29 cellular contexts compared by ENCODE assay signal in genomic region chr11:118017631-118018315, GRCh38. TPM values are rescaled to one million over a fixed set of nuclear protein-coding genes. Genes with fewer than 3 reads are reported as not detected.
DNase-seq lines count a peak whose midpoint lies in the region; ATAC-seq, FAIRE-seq and TF ChIP-seq lines count a peak whose summit lies in the region.
"Had no signal": no experiment of that assay in that cellular context is flagged by ENCODE, and none has a peak within 500 bp of the region (broad histone marks: within the 10 kb centered on the region; RNA-seq: fewer than 3 reads in every experiment).

No MANE protein-coding gene starts in this region.

- peak overlapping the region; percentile 34 for H3K27ac Mint-ChIP-seq in activated CD4-positive, alpha-beta T cell treated with anti-CD3 and anti-CD28 coated beads, Interleukin-2, amount 10 ng/mL, durations not matched to agents 7 days and 5 days
- H3K27ac Mint-ChIP-seq in CD14-positive monocyte: peak overlapping the region in 4 of 7 donors; percentile 39 to 74 (median 60)
- no peak overlapping the region for H3K27ac Mint-ChIP-seq in osteocyte (ENCODE audit: unreplicated experiment)
- H3K27ac Mint-ChIP-seq: CD4-positive, alpha-beta T cell had no signal

- BruUV-seq in K562 (replicated peaks; lab: Mats Ljungman, UMichigan): no TSS peak

- TF ChIP-seq EP300 in K562 (IDR thresholded peaks at IDR 0.05; ENCODE audit: low read length): no peak

- H3K27me3 ChIP-seq in K562 (ENCODE audit: control insufficient read depth in 2 of 2, insufficient read depth in 2 of 2, low read length in 2 of 2): no peaks in the 10 kb centered on the region
- H3K27me3 ChIP-seq: SJSA1 had no signal

- H3K27me3 Mint-ChIP-seq in activated CD4-positive, alpha-beta T cell treated with anti-CD3 and anti-CD28 coated beads, Interleukin-2, amount 10 ng/mL, durations not matched to agents 7 days and 5 days: peaks cover 1% of the 10 kb centered on the region
- H3K27me3 Mint-ChIP-seq in CD14-positive monocyte (ENCODE audit: low read depth in 3 of 3) (peaks cover 0 to 3% (median 2%) of the 10 kb centered on the region in 3 donors), osteocyte (ENCODE audit: unreplicated experiment) (peaks cover 16% of the 10 kb centered on the region)
- H3K27me3 Mint-ChIP-seq: CD4-positive, alpha-beta T cell had no signal

- no peaks in the 10 kb centered on the region for H4K20me1 ChIP-seq in K562 (replicated peaks; ENCODE audit: control insufficient read depth, insufficient read depth, low read length)

- no peak for TF ChIP-seq RAD21 in K562 (CRISPR knock-in tag; conservative IDR thresholded peaks at IDR 0.05 in 1 of 2, IDR thresholded peaks at IDR 0.05 in 1 of 2)

- TF ChIP-seq CTCF in CD14-positive monocyte (IDR thresholded peaks at IDR 0.05): no peak
- no peak for TF ChIP-seq CTCF in K562 (IDR thresholded peaks at IDR 0.05 in 2 of 3, conservative IDR thresholded peaks at IDR 0.05 in 1 of 3; ENCODE audit: insufficient read depth in 2 of 3, low read depth in 1 of 3, low read length in 3 of 3)
- no peak for TF ChIP-seq CTCF in osteocyte (IDR thresholded peaks at IDR 0.05)
- TF ChIP-seq CTCF in GM10266 (IDR thresholded peaks at IDR 0.05; ENCODE audit: control insufficient read depth, insufficient read depth, low read depth, missing control alignments): no peak

- H3K9ac ChIP-seq in K562 (ENCODE audit: insufficient read depth in 1 of 2, low read depth in 2 of 2, low read length in 2 of 2): no peak overlapping the region
- H3K9ac ChIP-seq: GM23248 had no signal

- intact Hi-C loops in CD14-positive monocyte (cut with micrococcal nuclease) (loop anchor here in 1 of 2 donors (10.0 kb wide), 1 partner anchor 67 kb away; the partner anchor contains the start of gene SMIM35), K562 (cut with micrococcal nuclease) (no loop called here)

- CTCF ChIA-PET in activated CD4-positive, alpha-beta T cell treated with anti-CD3 and anti-CD28 coated beads, Interleukin-2, amount 10 ng/mL, durations not matched to agents 7 days and 5 days (lab: Charles Lee): interaction anchor here (0.6 kb wide), 1 partner anchor 32 kb away, joined by 4 read pairs; no protein-coding TSS in a partner anchor
- CTCF ChIA-PET in K562 (lab: Yijun Ruan, JAX; ENCODE audit: low intra/inter-chr PET ratio): no interaction called here

- peaks cover 53% of the 10 kb centered on the region for H3K9me3 Mint-ChIP-seq in activated CD4-positive, alpha-beta T cell treated with anti-CD3 and anti-CD28 coated beads, Interleukin-2, amount 10 ng/mL, durations not matched to agents 7 days and 5 days
- peaks cover 13 to 22% (median 20%) of the 10 kb centered on the region in 7 donors for H3K9me3 Mint-ChIP-seq in CD14-positive monocyte
- H3K9me3 Mint-ChIP-seq in osteocyte (ENCODE audit: unreplicated experiment): peaks cover 7% of the 10 kb centered on the region

- in situ Hi-C loops in K562 (cut with MboI): no loop called here

- no peak overlapping the region for H3K27ac ChIP-seq in K562 (ENCODE audit: extremely low read depth, low read depth, low read length)
- H3K27ac ChIP-seq: GM23248, SJSA1 had no signal

- peaks cover 49% of the 10 kb centered on the region for H3K36me3 Mint-ChIP-seq in activated CD4-positive, alpha-beta T cell treated with anti-CD3 and anti-CD28 coated beads, Interleukin-2, amount 10 ng/mL, durations not matched to agents 7 days and 5 days (ENCODE audit: low read depth)
- H3K36me3 Mint-ChIP-seq in CD14-positive monocyte: peaks cover 10 to 15% of the 10 kb centered on the region in 2 donors
- H3K36me3 Mint-ChIP-seq in osteocyte (ENCODE audit: unreplicated experiment): no peaks in the 10 kb centered on the region

- 48% methylated on average over 4 of the region's 4 CpGs for WGBS in K562 (ENCODE audit: insufficient coverage, low coverage, missing lambda C conversion rate)

- H3K79me2 ChIP-seq in K562 (ENCODE audit: control insufficient read depth, insufficient read depth, low read length): no peaks in the 10 kb centered on the region

- no peak overlapping the region for H3K4me3 ChIP-seq in K562
- H3K4me3 ChIP-seq: GM23248, SJSA1 had no signal

- POLR2A ChIA-PET in activated CD4-positive, alpha-beta T cell treated with anti-CD3 and anti-CD28 coated beads, Interleukin-2, amount 10 ng/mL, durations not matched to agents 7 days and 5 days (lab: Charles Lee): no interaction called here
- POLR2A ChIA-PET in K562 (lab: Yijun Ruan, JAX): interaction anchor here (0.7 kb wide), 1 partner anchor 98 kb away, joined by 3 read pairs; no protein-coding TSS in a partner anchor

- TF ChIP-seq POLR2A in K562 (conservative IDR thresholded peaks at IDR 0.05): no peak

- DNase-seq in activated CD4-positive, alpha-beta T cell treated with anti-CD3 and anti-CD28 coated beads, Interleukin-2, amount 10 ng/mL, durations not matched to agents 7 days and 5 days: no peak
- DNase-seq in activated CD4-positive, alpha-beta T cell treated with anti-CD3 and anti-CD28 coated beads, Interleukin-2, amount 50 U/mL, for 1 hour: no peak
- DNase-seq in CD14-positive monocyte (ENCODE audit: low spot score): no peak
- no peak for DNase-seq in K562 (ENCODE audit: extremely low read depth in 1 of 4, low spot score in 3 of 4)
- DNase-seq in osteocyte (ENCODE audit: extremely low spot score, unreplicated experiment): peak; percentile 63
- no peak for DNase-seq in GM10266 (ENCODE audit: extremely low spot score)
- no peak for DNase-seq in EL
- DNase-seq: 8988T; ACHN; Caco-2; CD4-positive, alpha-beta T cell; GF-D8; GM23248; H7; Karpas-422; NCI-H1092 treated with DMSO at 0.1 percent for 48 hours; NCI-H1436; NCI-H187; NCI-H2081 treated with DMSO at 0.1 percent for 48 hours; NCI-H2171; NCI-H226; NCI-H510A; NCI-H69; Right ventricle myocardium superior; RPMI8226 had no signal

- H2AFZ ChIP-seq in K562 (ENCODE audit: low read depth, low read length): no peak overlapping the region
- H2AFZ ChIP-seq: GM23248 had no signal

- H3K9me3 ChIP-seq in K562 (replicated peaks; ENCODE audit: control insufficient read depth, insufficient read depth, low read depth, low read length): no peaks in the 10 kb centered on the region
- H3K9me3 ChIP-seq: SJSA1 had no signal

- H3K4me1 Mint-ChIP-seq in activated CD4-positive, alpha-beta T cell treated with anti-CD3 and anti-CD28 coated beads, Interleukin-2, amount 10 ng/mL, durations not matched to agents 7 days and 5 days: peaks cover 37% of the 10 kb centered on the region
- peaks cover 39% of the 10 kb centered on the region for H3K4me1 Mint-ChIP-seq in CD14-positive monocyte
- no peaks in the 10 kb centered on the region for H3K4me1 Mint-ChIP-seq in osteocyte (ENCODE audit: unreplicated experiment)

- H3K4me3 Mint-ChIP-seq in activated CD4-positive, alpha-beta T cell treated with anti-CD3 and anti-CD28 coated beads, Interleukin-2, amount 10 ng/mL, durations not matched to agents 7 days and 5 days: no peak overlapping the region
- no peak overlapping the region for H3K4me3 Mint-ChIP-seq in CD14-positive monocyte
- no peak overlapping the region for H3K4me3 Mint-ChIP-seq in osteocyte (ENCODE audit: unreplicated experiment)
- H3K4me3 Mint-ChIP-seq: CD4-positive, alpha-beta T cell had no signal

- H3K4me1 ChIP-seq in K562 (replicated peaks in 1 of 2; ENCODE audit: control insufficient read depth in 2 of 2, insufficient read depth in 2 of 2, low read length in 2 of 2): peaks cover 9 to 10% of the 10 kb centered on the region in 2 experiments
- H3K4me1 ChIP-seq: Caco-2, SJSA1 had no signal

- no peaks in the 10 kb centered on the region for H3K36me3 ChIP-seq in K562 (ENCODE audit: control insufficient read depth, insufficient read depth, low read length)
- H3K36me3 ChIP-seq: SJSA1 had no signal

- no peak for ATAC-seq in K562

- H3K4me2 ChIP-seq in K562 (ENCODE audit: insufficient read depth, low read length): no peak overlapping the region

- no peaks in the 10 kb centered on the region for H3K9me1 ChIP-seq in K562 (ENCODE audit: control insufficient read depth, insufficient read depth, low read length)

- FAIRE-seq in K562 (lab: Jason Lieb, UNC): no peak
- FAIRE-seq: GM18507 had no signal

RNA-seq across cellular contexts. Expression of gene IL10RA, which starts 31.6 kb away (rescaled TPM):
- 100 to 1,000 TPM; 161 to 187 TPM for total RNA-seq in activated CD4-positive, alpha-beta T cell treated with anti-CD3 and anti-CD28 coated beads, Interleukin-2, amount 10 ng/mL, durations not matched to agents 7 days and 5 days
- 100 to 1,000 TPM; 152 to 226 TPM for polyA plus RNA-seq in CD14-positive monocyte
- total RNA-seq in K562 (2011; cell fraction: chromatin; rRNA removed; ENCODE audit: low replicate concordance): 33.8 and 58.3 TPM in 2 replicates
- total RNA-seq in K562 (2011; cell fraction: nucleolus; rRNA removed): 34.2 and 42.5 TPM in 2 replicates
- total RNA-seq in K562 (2011; cell fraction: nucleoplasm; rRNA removed): 41.9 and 43.4 TPM in 2 replicates
- total RNA-seq in K562 (2014; rRNA removed): 2.9 and 3.5 TPM in 2 replicates
- total RNA-seq in K562 (2014; rRNA removed; fragmentation: Illumina TruSeq; extraction: Trizol): 2.0 and 2.9 TPM in 2 replicates
- 1.4 and 2.1 TPM in 2 replicates for total RNA-seq in K562 (2015; rRNA removed; fragmentation: Illumina TruSeq; extraction: Trizol)
- 4.6 and 4.9 TPM in 2 replicates for total RNA-seq in K562 (2021)
- 15.4 and 17.3 TPM in 2 replicates for polyA plus RNA-seq in K562 (2011; rRNA removed)
- polyA plus RNA-seq in K562 (2011; cell fraction: cytosol; rRNA removed): 9.1 and 23.9 TPM in 2 replicates
- polyA plus RNA-seq in K562 (2011; cell fraction: nucleus; rRNA removed): 18.2 and 38.1 TPM in 2 replicates
- 3.8 and 12.5 TPM in 2 replicates for polyA plus RNA-seq in K562 (2012)
- polyA plus RNA-seq in K562 (2014; fragmentation: Illumina TruSeq; extraction: Trizol): 4.0 and 4.5 TPM in 2 replicates
- polyA plus RNA-seq in K562 (2014; fragmentation: Nextera tagmentation; extraction: Ambion mirVana): under 1 TPM; 0.17 to 0.48 TPM
- polyA plus RNA-seq in K562 (2014; rRNA removed): 2.7 and 3.6 TPM in 2 replicates
- polyA minus RNA-seq in K562 (2011; rRNA and poly(A)+ RNA removed): 19.8 and 20.3 TPM in 2 replicates
- polyA minus RNA-seq in K562 (2011; cell fraction: cytosol; rRNA and poly(A)+ RNA removed): 7.5 and 11.4 TPM in 2 replicates
- polyA minus RNA-seq in K562 (2011; cell fraction: nucleus; rRNA and poly(A)+ RNA removed): 24.1 and 28.3 TPM in 2 replicates
- total RNA-seq in osteocyte: not detected in 2 replicates
- total RNA-seq: GM23248, H7, HT-29, SJSA1 had no signal
- polyA plus RNA-seq: BJ, GM23248 had no signal

RNA-seq across cellular contexts. Expression of gene TMPRSS4, which starts 59.1 kb away (rescaled TPM):
- total RNA-seq in activated CD4-positive, alpha-beta T cell treated with anti-CD3 and anti-CD28 coated beads, Interleukin-2, amount 10 ng/mL, durations not matched to agents 7 days and 5 days: not detected
- polyA plus RNA-seq in CD14-positive monocyte: not detected
- 35.2 and 37.9 TPM in 2 replicates for total RNA-seq in K562 (2011; cell fraction: chromatin; rRNA removed; ENCODE audit: low replicate concordance)
- total RNA-seq in K562 (2011; cell fraction: nucleolus; rRNA removed): 17.8 and 21.7 TPM in 2 replicates
- total RNA-seq in K562 (2011; cell fraction: nucleoplasm; rRNA removed): 26.9 and 32.4 TPM in 2 replicates
- 4.1 and 5.8 TPM in 2 replicates for total RNA-seq in K562 (2014; rRNA removed)
- total RNA-seq in K562 (2014; rRNA removed; fragmentation: Illumina TruSeq; extraction: Trizol): 4.0 and 6.3 TPM in 2 replicates
- total RNA-seq in K562 (2015; rRNA removed; fragmentation: Illumina TruSeq; extraction: Trizol): 5.0 and 6.1 TPM in 2 replicates
- total RNA-seq in K562 (2021): 6.6 and 7.4 TPM in 2 replicates
- 4.0 and 10.0 TPM in 2 replicates for polyA plus RNA-seq in K562 (2011; rRNA removed)
- 2.2 and 9.8 TPM in 2 replicates for polyA plus RNA-seq in K562 (2011; cell fraction: cytosol; rRNA removed)
- 5.6 and 26.1 TPM in 2 replicates for polyA plus RNA-seq in K562 (2011; cell fraction: nucleus; rRNA removed)
- 6.6 and 19.9 TPM in 2 replicates for polyA plus RNA-seq in K562 (2012)
- 6.4 and 7.5 TPM in 2 replicates for polyA plus RNA-seq in K562 (2014; fragmentation: Illumina TruSeq; extraction: Trizol)
- 1 to 10 TPM; 4.4 to 5.6 TPM for polyA plus RNA-seq in K562 (2014; fragmentation: Nextera tagmentation; extraction: Ambion mirVana)
- polyA plus RNA-seq in K562 (2014; rRNA removed): 6.2 and 11.5 TPM in 2 replicates
- 3.2 and 7.7 TPM in 2 replicates for polyA minus RNA-seq in K562 (2011; rRNA and poly(A)+ RNA removed)
- polyA minus RNA-seq in K562 (2011; cell fraction: cytosol; rRNA and poly(A)+ RNA removed): 6.5 TPM in 1 of 2 replicates, not detected in the other
- 2.0 and 7.1 TPM in 2 replicates for polyA minus RNA-seq in K562 (2011; cell fraction: nucleus; rRNA and poly(A)+ RNA removed)
- not detected in 2 replicates for total RNA-seq in osteocyte
- total RNA-seq: CD4-positive, alpha-beta T cell; GM23248; Right ventricle myocardium superior; SJSA1 had no signal
- polyA plus RNA-seq: BJ, GM23248 had no signal
